In the genomic region with DNA sequence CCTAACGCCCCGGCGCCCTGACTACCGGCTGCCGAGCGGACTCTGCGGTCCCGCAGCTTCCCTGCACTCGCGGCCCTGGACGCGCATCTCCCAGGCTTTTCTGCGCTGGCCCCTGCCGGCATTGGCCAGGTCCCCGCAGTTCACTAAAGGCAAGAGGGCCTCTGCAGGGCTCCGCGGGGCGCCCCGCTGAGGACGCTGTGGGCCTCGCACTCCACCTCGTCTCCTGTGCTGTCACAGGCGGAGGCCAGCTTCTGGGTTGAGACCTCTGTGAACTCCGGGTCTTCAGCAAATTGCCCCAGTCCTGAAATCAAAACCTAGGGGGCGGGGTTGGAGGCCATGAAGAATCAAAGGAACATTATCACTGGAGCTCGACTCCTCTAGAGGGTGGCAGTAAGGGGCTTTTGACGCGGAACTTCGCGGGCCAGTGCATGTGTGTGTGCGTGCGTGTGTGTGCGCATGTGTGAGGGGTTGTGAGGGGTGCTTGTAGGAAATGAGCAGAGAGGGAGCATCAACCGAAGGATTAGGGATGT, we compare ENCODE assay signal across 8 cellular contexts.
DNase-seq lines count a peak whose midpoint lies in the region; ATAC-seq and TF ChIP-seq lines count a peak whose summit lies in the region.

No MANE protein-coding gene starts in this region.

- peak in 1 of 2 donors; percentile 66 for DNase-seq in ascending aorta (ENCODE audit: low spot score in 2 of 2)
- peak; percentile 15 for DNase-seq in iris pigment epithelial cell (ENCODE audit: low read depth)
- DNase-seq in stimulated activated CD4-positive, alpha-beta T cell treated with anti-CD3 and anti-CD28 coated beads, Interleukin-2, amount 100 ng/mL, for 48 hours: peak; percentile 10 to 41
- DNase-seq in cerebellum (ENCODE audit: low spot score): no peak
- DNase-seq in RWPE1 (ENCODE audit: low spot score): no peak

- no peak for TF ChIP-seq POLR2A in GM18505 (IDR thresholded peaks at IDR 0.05; ENCODE audit: borderline replicate concordance, extremely low read depth, insufficient read depth, insufficient read length)

- CTCF ChIA-PET in RWPE1 (lab: Yijun Ruan, JAX): interaction anchor here (0.6 kb wide), 1 partner anchor 850 kb away, joined by 4 read pairs; no protein-coding TSS in a partner anchor

- H3K4me3 ChIP-seq in HUES48 (ENCODE audit: low read depth, low read length) (peak overlapping the region; percentile 62), ascending aorta (peak overlapping the region; percentile 56 to 60)

- H3K9me3 ChIP-seq in HUES48 (ENCODE audit: control insufficient read depth, insufficient read depth, low read length) (no peaks in the 10 kb centered on the region), ascending aorta (no peaks in the 10 kb centered on the region)

- H3K27ac ChIP-seq in HUES48 (ENCODE audit: low read depth, low read length) (no peak overlapping the region), ascending aorta (peak overlapping the region; percentile 59 to 69), RWPE1 (no peak overlapping the region)

- H3K4me1 ChIP-seq in HUES48 (ENCODE audit: control insufficient read depth, insufficient read depth, low read length) (peaks cover 6% of the 10 kb centered on the region; the same call in 1 of the 2 replicates), ascending aorta (no peaks in the 10 kb centered on the region)

- ATAC-seq in GM18505 (IDR thresholded peaks at IDR 0.05; ENCODE audit: unreplicated experiment) (peak; percentile 59), HG03095 (IDR thresholded peaks at IDR 0.05; ENCODE audit: unreplicated experiment) (no peak)

- no peak overlapping the region for H3K9ac ChIP-seq in HUES48 (ENCODE audit: low read depth, low read length)

- peak in 2 of 3 experiments; percentile 21 to 39 for TF ChIP-seq CTCF in ascending aorta (IDR thresholded peaks at IDR 0.05)
- TF ChIP-seq CTCF in RWPE1 (conservative IDR thresholded peaks at IDR 0.05; ENCODE audit: low read depth): no peak

- intact Hi-C loops in ascending aorta (cut with DNase I): no loop called here

- POLR2A ChIA-PET in RWPE1 (lab: Yijun Ruan, JAX; ENCODE audit: low non-redundant PET): no interaction called here

- H3K36me3 ChIP-seq in HUES48 (ENCODE audit: control insufficient read depth, insufficient read depth, low read length) (no peaks in the 10 kb centered on the region), ascending aorta (no peaks in the 10 kb centered on the region)

- peaks cover 35% of the 10 kb centered on the region for H3K27me3 ChIP-seq in HUES48 (ENCODE audit: control insufficient read depth, insufficient read depth, low read length)
- no peaks in the 10 kb centered on the region for H3K27me3 ChIP-seq in ascending aorta

Comparison
In these comparisons a context has a peak if more than half of its experiments do, and no peak if none do; other contexts are left out.
1. H3K27ac ChIP-seq: peak in ascending aorta (2 of 2); none in HUES48 (single experiment) and RWPE1 (single experiment).
2. DNase-seq: peak in iris pigment epithelial cell (single experiment) and stimulated activated CD4-positive, alpha-beta T cell treated with anti-CD3 and anti-CD28 coated beads, Interleukin-2, amount 100 ng/mL, for 48 hours (2 of 2); none in cerebellum (single experiment) and RWPE1 (single experiment).